In genomic region chr1:29549001-29549400, GRCh38 we compare ENCODE assay signal across 18 cellular contexts.
DNase-seq lines count a peak whose midpoint lies in the region; ATAC-seq and TF ChIP-seq lines count a peak whose summit lies in the region.
"Had no signal": no experiment of that assay in that cellular context is flagged by ENCODE, and none has a peak within 500 bp of the region (broad histone marks: within the 10 kb centered on the region; RNA-seq: fewer than 3 reads in every experiment).

No MANE protein-coding gene starts in this region.

- no peaks in the 10 kb centered on the region for H3K36me3 ChIP-seq in A673 (ENCODE audit: insufficient read depth, low read length, poor library complexity, severe bottlenecking)

- no TSS peak for BruUV-seq in A673 (replicated peaks; lab: Mats Ljungman, UMichigan)

- H3K27ac ChIP-seq in coronary artery, result no peak overlapping the region
- H3K27ac ChIP-seq in A673 (ENCODE audit: low read depth, low read length, poor library complexity, severe bottlenecking), result no peak overlapping the region
- H3K27ac ChIP-seq: C4-2B had no signal

- no peak overlapping the region for H3K27ac Mint-ChIP-seq in stimulated activated naive CD8-positive, alpha-beta T cell treated with anti-CD3 and anti-CD28 coated beads, Interleukin-15, amount 100 ng/mL, for 72 hours
- H3K27ac Mint-ChIP-seq: IgD-negative memory B cell had no signal

- peak; percentile 29 for DNase-seq in activated CD8-positive, alpha-beta memory T cell treated with anti-CD3 and anti-CD28 coated beads, Interleukin-2, amount 50 U/mL, for 48 hours
- DNase-seq in activated CD8-positive, alpha-beta memory T cell treated with anti-CD3 and anti-CD28 coated beads for 24 hours, result no peak
- DNase-seq in coronary artery (ENCODE audit: low spot score) (peak; percentile 67), posterior vena cava (ENCODE audit: low spot score) (peak; percentile 62), A673 (ENCODE audit: low spot score) (no peak), epidermal melanocyte (ENCODE audit: insufficient read length, low spot score) (no peak)
- no peak for DNase-seq in stimulated activated naive CD8-positive, alpha-beta T cell treated with anti-CD3 and anti-CD28 coated beads, Interleukin-15, amount 100 ng/mL, for 72 hours
- DNase-seq: GDM1, GOT3, Karpas-422, NCI-H1048, NCI-H146, NCI-H2081, NCI-H526, SW 1271 had no signal

- TF ChIP-seq CTCF in coronary artery (IDR thresholded peaks at IDR 0.05) (no peak), A673 (conservative IDR thresholded peaks at IDR 0.05; ENCODE audit: low read depth, low read length) (no peak)

- intact Hi-C loops in posterior vena cava (cut with DNase I), result no loop called here
- intact Hi-C loops in A673 (cut with micrococcal nuclease; ENCODE audit: unreplicated experiment), result no loop called here

- no peaks in the 10 kb centered on the region for H3K4me1 ChIP-seq in A673 (ENCODE audit: insufficient read depth, low read length, poor library complexity, severe bottlenecking)

- H3K9me3 ChIP-seq in A673 (ENCODE audit: low read depth, low read length, poor library complexity, severe bottlenecking), result no peaks in the 10 kb centered on the region

- ATAC-seq in stimulated activated naive CD8-positive, alpha-beta T cell treated with anti-CD3 and anti-CD28 coated beads, Interleukin-15, amount 100 ng/mL, for 72 hours, result no peak
- ATAC-seq: Panc1 had no signal

- CTCF ChIA-PET in A673 (lab: Charles Lee), result no interaction called here

- H3K27me3 Mint-ChIP-seq in stimulated activated naive CD8-positive, alpha-beta T cell treated with anti-CD3 and anti-CD28 coated beads, Interleukin-15, amount 100 ng/mL, for 72 hours, result peaks cover 17% of the 10 kb centered on the region

- POLR2A ChIA-PET in A673 (lab: Charles Lee; ENCODE audit: low non-redundant PET), result no interaction called here

- no peak overlapping the region for H3K4me3 ChIP-seq in coronary artery
- H3K4me3 ChIP-seq in A673 (ENCODE audit: low read depth, low read length, poor library complexity, severe bottlenecking), result no peak overlapping the region

- no peak overlapping the region for H3K4me3 Mint-ChIP-seq in stimulated activated naive CD8-positive, alpha-beta T cell treated with anti-CD3 and anti-CD28 coated beads, Interleukin-15, amount 100 ng/mL, for 72 hours
- H3K4me3 Mint-ChIP-seq: IgD-negative memory B cell had no signal

- no peaks in the 10 kb centered on the region for H3K4me1 Mint-ChIP-seq in stimulated activated naive CD8-positive, alpha-beta T cell treated with anti-CD3 and anti-CD28 coated beads, Interleukin-15, amount 100 ng/mL, for 72 hours
- H3K4me1 Mint-ChIP-seq: IgD-negative memory B cell had no signal

- no peaks in the 10 kb centered on the region for H3K9me3 Mint-ChIP-seq in stimulated activated naive CD8-positive, alpha-beta T cell treated with anti-CD3 and anti-CD28 coated beads, Interleukin-15, amount 100 ng/mL, for 72 hours

- no peaks in the 10 kb centered on the region for H3K27me3 ChIP-seq in A673 (replicated peaks; ENCODE audit: insufficient read depth, low read depth, low read length, poor library complexity)

Comparison
In these comparisons a context has a peak if more than half of its experiments do, and no peak if none do; other contexts are left out.
1. DNase-seq: peak in activated CD8-positive, alpha-beta memory T cell treated with anti-CD3 and anti-CD28 coated beads, Interleukin-2, amount 50 U/mL, for 48 hours (single experiment), coronary artery (single experiment) and posterior vena cava (single experiment); none in activated CD8-positive, alpha-beta memory T cell treated with anti-CD3 and anti-CD28 coated beads for 24 hours (single experiment), stimulated activated naive CD8-positive, alpha-beta T cell treated with anti-CD3 and anti-CD28 coated beads, Interleukin-15, amount 100 ng/mL, for 72 hours (0 of 2), A673 (single experiment) and epidermal melanocyte (single experiment).